In genomic region chr10:102148275-102148674, GRCh38 we compare ENCODE assay signal across 27 cellular contexts. TPM values are rescaled to one million over a fixed set of nuclear protein-coding genes. Genes with fewer than 3 reads are reported as not detected.
A peak's percentile ranks its signal among the peaks of the same experiment; 100 is the strongest.
DNase-seq lines count a peak whose midpoint lies in the region; ATAC-seq, FAIRE-seq and TF ChIP-seq lines count a peak whose summit lies in the region.
"Had no signal": no experiment of that assay in that cellular context is flagged by ENCODE, and none has a peak within 500 bp of the region (broad histone marks: within the 10 kb centered on the region; RNA-seq: fewer than 3 reads in every experiment).

No MANE protein-coding gene starts in this region.

- no peak for DNase-seq in activated CD8-positive, alpha-beta memory T cell treated with anti-CD3 and anti-CD28 coated beads, Interleukin-2, amount 10 ng/mL, durations not matched to agents 7 days and 5 days
- DNase-seq in activated CD8-positive, alpha-beta memory T cell treated with anti-CD3 and anti-CD28 coated beads for 24 hours: no peak
- no peak for DNase-seq in GM12892 (ENCODE audit: insufficient read length)
- no peak for DNase-seq in activated B cell treated with CpG ODN at 0.5 μM for 24 hours
- no peak for DNase-seq in neuronal stem cell (ENCODE audit: low spot score)
- DNase-seq in NCI-H2107 treated with DMSO at 0.1 percent for 48 hours (lab: John Stamatoyannopoulos, UW; ENCODE audit: unreplicated experiment): no peak
- DNase-seq in CD8-positive, alpha-beta T cell: no peak
- DNase-seq: central memory CD4-positive, alpha-beta T cell; DMS53; H9; hippocampal formation; IMR-90; left colon; NCI-H1092; NCI-H2029; NCI-H226; NCI-H69; nucleus accumbens; stomach; SW 1271; thyroid gland had no signal

- peaks cover 0 to 2% of the 10 kb centered on the region in 2 donors for H3K9me3 ChIP-seq in neuronal stem cell (replicated peaks in 1 of 2; ENCODE audit: control insufficient read depth in 2 of 2, insufficient read depth in 1 of 2, low read depth in 1 of 2, low read length in 2 of 2)
- no peaks in the 10 kb centered on the region for H3K9me3 ChIP-seq in CD8-positive, alpha-beta T cell (ENCODE audit: low read length)
- H3K9me3 ChIP-seq: gastroesophageal sphincter, stomach, thyroid gland had no signal

- FAIRE-seq in GM12892 (lab: Jason Lieb, UNC): no peak
- FAIRE-seq: endometrium, RCC 7860 had no signal

- H3K9ac ChIP-seq in neuronal stem cell (ENCODE audit: low read depth, low read length, poor library complexity): no peak overlapping the region

- H3K14ac ChIP-seq in neuronal stem cell (ENCODE audit: low read length): no peak overlapping the region

- peaks cover 8 to 10% of the 10 kb centered on the region in 2 donors for H3K4me1 ChIP-seq in neuronal stem cell (ENCODE audit: control insufficient read depth in 2 of 2, insufficient read depth in 1 of 2, low read depth in 1 of 2, low read length in 2 of 2)
- peaks cover 11% of the 10 kb centered on the region for H3K4me1 ChIP-seq in CD8-positive, alpha-beta T cell (ENCODE audit: insufficient read depth, low read length)

- H4K91ac ChIP-seq in neuronal stem cell (ENCODE audit: low read depth, low read length, poor library complexity): no peak overlapping the region

- 100% methylated on average over 5 of the region's 13 CpGs; no CpG with 5 or more reads in 1 of the 2 donors for WGBS in neuronal stem cell (ENCODE audit: extremely low coverage in 2 of 2, insufficient read length in 2 of 2, insufficient replicate concordance in 1 of 2), 2 donors

- peaks cover 19% of the 10 kb centered on the region for H3K4me1 Mint-ChIP-seq in activated CD8-positive, alpha-beta memory T cell treated with anti-CD3 and anti-CD28 coated beads, Interleukin-2, amount 10 ng/mL, durations not matched to agents 7 days and 5 days
- peaks cover 22% of the 10 kb centered on the region for H3K4me1 Mint-ChIP-seq in activated B cell treated with CpG ODN at 0.5 μM for 24 hours
- peaks cover 18% of the 10 kb centered on the region for H3K4me1 Mint-ChIP-seq in CD8-positive, alpha-beta T cell (ENCODE audit: low read depth)

- intact Hi-C loops in activated B cell treated with CpG ODN at 0.5 μM for 24 hours (cut with micrococcal nuclease): no loop called here
- intact Hi-C loops in CD8-positive, alpha-beta T cell (cut with DNase I, micrococcal nuclease): no loop called here

- no peak overlapping the region for H2BK5ac ChIP-seq in neuronal stem cell (ENCODE audit: low read length)

- H3K27ac ChIP-seq in neuronal stem cell (replicated peaks; ENCODE audit: low read length): no peak overlapping the region
- H3K27ac ChIP-seq in CD8-positive, alpha-beta T cell (ENCODE audit: low read depth, low read length): no peak overlapping the region
- H3K27ac ChIP-seq: gastroesophageal sphincter, stomach, thyroid gland had no signal

- H3K23ac ChIP-seq in neuronal stem cell (ENCODE audit: low read depth, low read length, poor library complexity): peak overlapping the region; percentile 25

- H2BK15ac ChIP-seq in neuronal stem cell (ENCODE audit: low read length): no peak overlapping the region

- TF ChIP-seq POLR2A in GM12892 (IDR thresholded peaks at IDR 0.05; ENCODE audit: low read depth, low read length): peak; percentile 22

- H2BK12ac ChIP-seq in neuronal stem cell (ENCODE audit: low read length): no peak overlapping the region

- no peak overlapping the region for H2BK120ac ChIP-seq in neuronal stem cell (ENCODE audit: low read depth, low read length)

- no peak overlapping the region for H2AFZ ChIP-seq in neuronal stem cell (ENCODE audit: low read length)

- POLR2A ChIA-PET in activated B cell treated with CpG ODN at 0.5 μM for 24 hours (lab: Charles Lee): no interaction called here
- POLR2A ChIA-PET in CD8-positive, alpha-beta T cell (lab: Charles Lee): interaction anchor here (1.8 kb wide), 1 partner anchor 10 kb away, joined by 7 read pairs; no protein-coding TSS in a partner anchor

- H3K9me3 Mint-ChIP-seq in activated CD8-positive, alpha-beta memory T cell treated with anti-CD3 and anti-CD28 coated beads, Interleukin-2, amount 10 ng/mL, durations not matched to agents 7 days and 5 days (ENCODE audit: low read depth): no peaks in the 10 kb centered on the region
- H3K9me3 Mint-ChIP-seq in activated B cell treated with CpG ODN at 0.5 μM for 24 hours: no peaks in the 10 kb centered on the region
- H3K9me3 Mint-ChIP-seq in CD8-positive, alpha-beta T cell: no peaks in the 10 kb centered on the region
- H3K9me3 Mint-ChIP-seq: activated naive CD4-positive, alpha-beta T cell treated with anti-CD3 and anti-CD28 coated beads, Interleukin-2, amount 50 U/mL, for 24 hours; H9 had no signal

- H3K4me2 ChIP-seq in neuronal stem cell (ENCODE audit: insufficient read depth, low read length, poor library complexity, severe bottlenecking): no peak overlapping the region

- ATAC-seq in activated CD8-positive, alpha-beta memory T cell treated with anti-CD3 and anti-CD28 coated beads, Interleukin-2, amount 10 ng/mL, durations not matched to agents 7 days and 5 days: no peak
- no peak for ATAC-seq in activated B cell treated with CpG ODN at 0.5 μM for 24 hours (ENCODE audit: low read depth)
- ATAC-seq in CD8-positive, alpha-beta T cell: no peak
- ATAC-seq: activated CD4-positive, CD25-positive, alpha-beta regulatory T cell treated with anti-CD3 and anti-CD28 coated beads, Interleukin-2, amount 50 U/mL, for 24 hours; gastroesophageal sphincter; left colon had no signal

- H3K27ac Mint-ChIP-seq in activated CD8-positive, alpha-beta memory T cell treated with anti-CD3 and anti-CD28 coated beads, Interleukin-2, amount 10 ng/mL, durations not matched to agents 7 days and 5 days: peak overlapping the region; percentile 17
- H3K27ac Mint-ChIP-seq in activated B cell treated with CpG ODN at 0.5 μM for 24 hours: peak overlapping the region; percentile 27
- H3K27ac Mint-ChIP-seq in CD8-positive, alpha-beta T cell: no peak overlapping the region
- H3K27ac Mint-ChIP-seq: activated naive CD4-positive, alpha-beta T cell treated with anti-CD3 and anti-CD28 coated beads, Interleukin-2, amount 50 U/mL, for 24 hours; B cell had no signal

- H3K36me3 Mint-ChIP-seq in activated CD8-positive, alpha-beta memory T cell treated with anti-CD3 and anti-CD28 coated beads, Interleukin-2, amount 10 ng/mL, durations not matched to agents 7 days and 5 days: peaks cover 60% of the 10 kb centered on the region
- H3K36me3 Mint-ChIP-seq in activated B cell treated with CpG ODN at 0.5 μM for 24 hours (ENCODE audit: low read depth): peaks cover 89% of the 10 kb centered on the region
- H3K36me3 Mint-ChIP-seq in CD8-positive, alpha-beta T cell: peaks cover 71% of the 10 kb centered on the region

- H3K27me3 Mint-ChIP-seq in activated CD8-positive, alpha-beta memory T cell treated with anti-CD3 and anti-CD28 coated beads, Interleukin-2, amount 10 ng/mL, durations not matched to agents 7 days and 5 days: no peaks in the 10 kb centered on the region
- H3K27me3 Mint-ChIP-seq in activated B cell treated with CpG ODN at 0.5 μM for 24 hours: no peaks in the 10 kb centered on the region
- no peaks in the 10 kb centered on the region for H3K27me3 Mint-ChIP-seq in CD8-positive, alpha-beta T cell (ENCODE audit: low read depth)
- H3K27me3 Mint-ChIP-seq: activated naive CD4-positive, alpha-beta T cell treated with anti-CD3 and anti-CD28 coated beads, Interleukin-2, amount 50 U/mL, for 24 hours; B cell had no signal

- H4K8ac ChIP-seq in neuronal stem cell (ENCODE audit: low read depth, low read length): no peak overlapping the region

- no peak overlapping the region for H2AK5ac ChIP-seq in neuronal stem cell (ENCODE audit: low read depth, low read length)

- no peaks in the 10 kb centered on the region for H3K27me3 ChIP-seq in neuronal stem cell (ENCODE audit: control insufficient read depth in 3 of 3, insufficient read depth in 3 of 3, low read depth in 1 of 3, low read length in 3 of 3)
- H3K27me3 ChIP-seq in CD8-positive, alpha-beta T cell (ENCODE audit: insufficient read depth, low read length): no peaks in the 10 kb centered on the region
- H3K27me3 ChIP-seq: gastroesophageal sphincter, stomach, thyroid gland had no signal

- H3K79me1 ChIP-seq in neuronal stem cell (ENCODE audit: low read depth, low read length): peaks cover 4% of the 10 kb centered on the region

- H3K4ac ChIP-seq in neuronal stem cell (ENCODE audit: low read length): no peak overlapping the region

- peaks cover 48 to 73% of the 10 kb centered on the region in 2 donors for H3K36me3 ChIP-seq in neuronal stem cell (replicated peaks in 1 of 2; ENCODE audit: control insufficient read depth in 2 of 2, insufficient read depth in 2 of 2, low read length in 2 of 2)
- H3K36me3 ChIP-seq in CD8-positive, alpha-beta T cell (ENCODE audit: insufficient read depth, low read length): peaks cover 25% of the 10 kb centered on the region

- no peak overlapping the region for H3K4me3 ChIP-seq in neuronal stem cell (ENCODE audit: low read length in 2 of 2)
- H3K4me3 ChIP-seq in CD8-positive, alpha-beta T cell (ENCODE audit: low read depth, low read length): no peak overlapping the region
- H3K4me3 ChIP-seq: gastroesophageal sphincter, stomach, thyroid gland had no signal

- no peak for TF ChIP-seq CTCF in activated B cell treated with CpG ODN at 0.5 μM for 24 hours (IDR thresholded peaks at IDR 0.05)
- no peak for TF ChIP-seq CTCF in CD8-positive, alpha-beta T cell (IDR thresholded peaks at IDR 0.05)

- CTCF ChIA-PET in activated CD8-positive, alpha-beta memory T cell treated with anti-CD3 and anti-CD28 coated beads, Interleukin-2, amount 10 ng/mL, durations not matched to agents 7 days and 5 days (lab: Charles Lee): interaction anchor here (1.5 to 4.0 kb wide), 2 partner anchors 16 to 21 kb away, joined by 3 to 23 read pairs; partner anchors contain the start of gene PPRC1
- CTCF ChIA-PET in activated B cell treated with CpG ODN at 0.5 μM for 24 hours (lab: Charles Lee): no interaction called here
- CTCF ChIA-PET in CD8-positive, alpha-beta T cell (lab: Charles Lee): interaction anchor here (0.8 to 1.6 kb wide), 4 partner anchors 10 to 204 kb away, joined by 3 to 5 read pairs (median 3); partner anchors contain the start of gene PPRC1

- no peak overlapping the region for H3K4me3 Mint-ChIP-seq in activated CD8-positive, alpha-beta memory T cell treated with anti-CD3 and anti-CD28 coated beads, Interleukin-2, amount 10 ng/mL, durations not matched to agents 7 days and 5 days
- no peak overlapping the region for H3K4me3 Mint-ChIP-seq in activated B cell treated with CpG ODN at 0.5 μM for 24 hours
- no peak overlapping the region for H3K4me3 Mint-ChIP-seq in CD8-positive, alpha-beta T cell
- H3K4me3 Mint-ChIP-seq: activated naive CD4-positive, alpha-beta T cell treated with anti-CD3 and anti-CD28 coated beads, Interleukin-2, amount 50 U/mL, for 24 hours; B cell; H9 had no signal

- H3K18ac ChIP-seq in neuronal stem cell (ENCODE audit: low read length): no peak overlapping the region

RNA-seq across cellular contexts. Expression of gene NOLC1, which starts 3.9 kb away (rescaled TPM):
- 100 to 1,000 TPM; 107 to 149 TPM for total RNA-seq in activated CD8-positive, alpha-beta memory T cell treated with anti-CD3 and anti-CD28 coated beads, Interleukin-2, amount 10 ng/mL, durations not matched to agents 7 days and 5 days
- 75.2 TPM for polyA plus RNA-seq in GM12892 (2012; ENCODE audit: missing spikeins)
- 95.1 and 106 TPM in 2 replicates for total RNA-seq in activated B cell treated with CpG ODN at 0.5 μM for 24 hours
- polyA plus RNA-seq in neuronal stem cell (2013, experiment 1 of 2): 80.8 TPM
- polyA plus RNA-seq in neuronal stem cell (2013, experiment 2 of 2): 80.1 TPM
- 10 to 100 TPM; 39.5 to 42.0 TPM for total RNA-seq in CD8-positive, alpha-beta T cell

RNA-seq across cellular contexts. Expression of gene PPRC1, which starts 15.4 kb away (rescaled TPM):
- total RNA-seq in activated CD8-positive, alpha-beta memory T cell treated with anti-CD3 and anti-CD28 coated beads, Interleukin-2, amount 10 ng/mL, durations not matched to agents 7 days and 5 days: 10 to 100 TPM; 57.9 to 79.0 TPM
- 19.6 TPM for polyA plus RNA-seq in GM12892 (2012; ENCODE audit: missing spikeins)
- 65.1 and 77.2 TPM in 2 replicates for total RNA-seq in activated B cell treated with CpG ODN at 0.5 μM for 24 hours
- polyA plus RNA-seq in neuronal stem cell (2013, experiment 1 of 2): 19.0 TPM
- 19.9 TPM for polyA plus RNA-seq in neuronal stem cell (2013, experiment 2 of 2)
- total RNA-seq in CD8-positive, alpha-beta T cell: 10 to 100 TPM; 35.2 to 38.5 TPM

RNA-seq across cellular contexts. Expression of gene LDB1, which starts 28.1 kb away (rescaled TPM):
- total RNA-seq in activated CD8-positive, alpha-beta memory T cell treated with anti-CD3 and anti-CD28 coated beads, Interleukin-2, amount 10 ng/mL, durations not matched to agents 7 days and 5 days: 10 to 100 TPM; 83.5 to 84.3 TPM
- 24.3 TPM for polyA plus RNA-seq in GM12892 (2012; ENCODE audit: missing spikeins)
- 54.0 and 61.9 TPM in 2 replicates for total RNA-seq in activated B cell treated with CpG ODN at 0.5 μM for 24 hours
- 88.5 TPM for polyA plus RNA-seq in neuronal stem cell (2013, experiment 1 of 2)
- polyA plus RNA-seq in neuronal stem cell (2013, experiment 2 of 2): 86.1 TPM
- 100 to 1,000 TPM; 113 to 124 TPM for total RNA-seq in CD8-positive, alpha-beta T cell
